8 cellular contexts compared by ENCODE assay signal in the genomic region with DNA sequence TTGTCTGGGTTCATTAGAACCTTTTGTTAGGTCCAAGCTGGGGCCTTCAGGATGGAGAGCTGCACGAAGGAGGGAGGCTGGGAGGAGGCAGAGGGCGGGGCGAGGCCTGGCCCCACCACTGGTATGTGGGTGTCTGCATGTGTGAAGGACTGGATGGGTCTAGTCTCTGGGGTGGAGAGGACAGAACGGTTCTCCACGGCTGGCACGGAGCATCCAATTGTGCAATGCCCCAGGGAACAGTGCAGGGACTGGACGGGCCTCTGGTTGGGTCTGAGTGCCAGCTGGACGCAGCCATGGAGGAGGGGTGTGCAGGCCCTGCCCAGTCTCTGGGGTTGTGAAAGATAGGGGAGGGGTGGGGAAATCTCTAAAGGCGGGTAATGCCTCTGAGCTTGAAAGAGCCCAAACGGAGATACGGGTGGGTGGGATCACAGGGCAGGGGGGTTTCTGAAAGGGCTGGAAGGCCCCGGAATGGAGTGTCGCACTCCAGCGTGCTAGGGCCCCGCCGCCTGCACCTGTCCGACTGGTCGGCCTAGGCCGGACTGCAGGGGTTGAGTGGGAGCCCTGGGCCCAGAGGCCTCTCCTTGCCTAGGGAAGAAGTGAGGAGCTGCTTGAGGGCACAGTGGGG. TPM values are rescaled to one million over a fixed set of nuclear protein-coding genes. Genes with fewer than 3 reads are reported as not detected.
DNase-seq lines count a peak whose midpoint lies in the region; ATAC-seq and TF ChIP-seq lines count a peak whose summit lies in the region.

No MANE protein-coding gene starts in this region.

- peaks cover 71% of the 10 kb centered on the region for H3K27me3 Mint-ChIP-seq in nephron (ENCODE audit: low read depth)
- peaks cover 38% of the 10 kb centered on the region for H3K27me3 Mint-ChIP-seq in activated CD8-positive, alpha-beta memory T cell treated with anti-CD3 and anti-CD28 coated beads, Interleukin-2, amount 10 ng/mL, durations not matched to agents 7 days and 5 days

- H3K4me1 Mint-ChIP-seq in nephron, result peaks cover 4% of the 10 kb centered on the region
- H3K4me1 Mint-ChIP-seq in activated CD8-positive, alpha-beta memory T cell treated with anti-CD3 and anti-CD28 coated beads, Interleukin-2, amount 10 ng/mL, durations not matched to agents 7 days and 5 days, result peaks cover 1% of the 10 kb centered on the region

- CTCF ChIA-PET in activated CD8-positive, alpha-beta memory T cell treated with anti-CD3 and anti-CD28 coated beads, Interleukin-2, amount 10 ng/mL, durations not matched to agents 7 days and 5 days (lab: Charles Lee), result interaction anchor here (0.6 to 1.4 kb wide), 2 partner anchors 18 to 102 kb away, joined by 3 read pairs; no protein-coding TSS in a partner anchor

- peaks cover 5% of the 10 kb centered on the region for H3K36me3 ChIP-seq in NT2/D1 (ENCODE audit: insufficient read depth, insufficient read length, low read length)

- no peaks in the 10 kb centered on the region for H3K9me3 Mint-ChIP-seq in nephron
- no peaks in the 10 kb centered on the region for H3K9me3 Mint-ChIP-seq in activated CD8-positive, alpha-beta memory T cell treated with anti-CD3 and anti-CD28 coated beads, Interleukin-2, amount 10 ng/mL, durations not matched to agents 7 days and 5 days (ENCODE audit: low read depth)

- no peaks in the 10 kb centered on the region for H3K9me3 ChIP-seq in NT2/D1 (ENCODE audit: insufficient read depth, low read length)

- H3K4me1 ChIP-seq in NT2/D1 (ENCODE audit: insufficient read depth, insufficient read length), result peaks cover 19% of the 10 kb centered on the region

- H3K4me3 ChIP-seq in NT2/D1 (ENCODE audit: insufficient read length, low read depth), result peak overlapping the region; percentile 96

- no peak overlapping the region for H3K27ac Mint-ChIP-seq in nephron
- H3K27ac Mint-ChIP-seq in activated CD8-positive, alpha-beta memory T cell treated with anti-CD3 and anti-CD28 coated beads, Interleukin-2, amount 10 ng/mL, durations not matched to agents 7 days and 5 days, result no peak overlapping the region

- peak overlapping the region; percentile 91 for H3K9ac ChIP-seq in NT2/D1 (ENCODE audit: insufficient read length, low read depth)

- no peak for TF ChIP-seq CTCF in nephron (IDR thresholded peaks at IDR 0.05; ENCODE audit: unreplicated experiment in 3 of 3)

- no peak for ATAC-seq in activated CD8-positive, alpha-beta memory T cell treated with anti-CD3 and anti-CD28 coated beads, Interleukin-2, amount 10 ng/mL, durations not matched to agents 7 days and 5 days

- H3K27me3 ChIP-seq in NT2/D1 (ENCODE audit: insufficient read depth, insufficient read length), result peaks cover 14% of the 10 kb centered on the region

- DNase-seq in A172 (ENCODE audit: low spot score), result peak; percentile 46
- DNase-seq in NT2/D1 (ENCODE audit: low read depth, low spot score), result no peak
- DNase-seq in fibroblast of the conjunctiva (ENCODE audit: low read depth), result peak; percentile 93
- no peak for DNase-seq in GM19240 (ENCODE audit: insufficient read length, low spot score)
- no peak for DNase-seq in 8988T
- DNase-seq in activated CD8-positive, alpha-beta memory T cell treated with anti-CD3 and anti-CD28 coated beads, Interleukin-2, amount 10 ng/mL, durations not matched to agents 7 days and 5 days, result no peak
- no peak for DNase-seq in OCI-M1 (lab: John Stamatoyannopoulos, UW)

- H3K36me3 Mint-ChIP-seq in nephron (ENCODE audit: low read depth), result no peaks in the 10 kb centered on the region
- H3K36me3 Mint-ChIP-seq in activated CD8-positive, alpha-beta memory T cell treated with anti-CD3 and anti-CD28 coated beads, Interleukin-2, amount 10 ng/mL, durations not matched to agents 7 days and 5 days, result no peaks in the 10 kb centered on the region

- peak overlapping the region in 2 of 3 experiments; percentile 63 to 70 for H3K4me3 Mint-ChIP-seq in nephron
- no peak overlapping the region for H3K4me3 Mint-ChIP-seq in activated CD8-positive, alpha-beta memory T cell treated with anti-CD3 and anti-CD28 coated beads, Interleukin-2, amount 10 ng/mL, durations not matched to agents 7 days and 5 days

RNA-seq across cellular contexts. Expression of a gene that starts 1.6 kb away (rescaled TPM):
- total RNA-seq in A172 (2014; rRNA removed; shearing (Covaris generic)), result 0.81 and 2.0 TPM in 2 replicates
- total RNA-seq in activated CD8-positive, alpha-beta memory T cell treated with anti-CD3 and anti-CD28 coated beads, Interleukin-2, amount 10 ng/mL, durations not matched to agents 7 days and 5 days, result under 1 TPM in 1 of 2 experiments, not detected in 1; 0.09 TPM

RNA-seq across cellular contexts. Expression of a gene that starts 22.8 kb away (rescaled TPM):
- 0.14 TPM in 1 of 2 replicates, not detected in the other for total RNA-seq in A172 (2014; rRNA removed; shearing (Covaris generic))
- not detected for total RNA-seq in activated CD8-positive, alpha-beta memory T cell treated with anti-CD3 and anti-CD28 coated beads, Interleukin-2, amount 10 ng/mL, durations not matched to agents 7 days and 5 days

Comparison
In these comparisons a context has a peak if more than half of its experiments do, and no peak if none do; other contexts are left out.
1. DNase-seq: peak in A172 (single experiment) and fibroblast of the conjunctiva (single experiment); none in NT2/D1 (single experiment), GM19240 (single experiment), 8988T (single experiment), activated CD8-positive, alpha-beta memory T cell treated with anti-CD3 and anti-CD28 coated beads, Interleukin-2, amount 10 ng/mL, durations not matched to agents 7 days and 5 days (single experiment) and OCI-M1 (single experiment).